ENCODE assay signal across 1 cellular context in the genomic region with DNA sequence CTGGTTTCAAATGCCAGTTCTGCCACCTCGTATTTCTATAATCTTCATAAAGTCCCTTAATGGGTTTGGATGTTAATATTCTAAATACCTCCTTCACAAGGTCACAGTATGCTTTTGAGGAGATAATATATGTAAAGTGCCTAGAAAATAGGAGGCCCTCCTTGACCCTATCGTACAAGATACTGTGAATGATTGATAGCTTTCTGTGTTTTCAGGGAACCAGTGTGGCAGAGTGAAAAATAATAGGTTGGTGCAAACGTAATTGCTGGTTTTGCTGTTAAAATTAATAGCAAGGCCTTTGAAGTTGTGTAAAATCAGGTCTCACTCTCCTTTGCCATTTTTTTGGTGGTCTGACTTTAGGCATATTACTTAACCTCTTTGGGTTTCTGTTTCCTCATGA.
A peak's percentile ranks its signal among the peaks of the same experiment; 100 is the strongest.
TF ChIP-seq lines count a peak whose summit lies in the region.

No MANE protein-coding gene starts in this region.

TF ChIP-seq in K562, 482 proteins besides CTCF, POLR2A, EP300 and RAD21 (continued from another document):
- TF ChIP-seq, protein P1, sequence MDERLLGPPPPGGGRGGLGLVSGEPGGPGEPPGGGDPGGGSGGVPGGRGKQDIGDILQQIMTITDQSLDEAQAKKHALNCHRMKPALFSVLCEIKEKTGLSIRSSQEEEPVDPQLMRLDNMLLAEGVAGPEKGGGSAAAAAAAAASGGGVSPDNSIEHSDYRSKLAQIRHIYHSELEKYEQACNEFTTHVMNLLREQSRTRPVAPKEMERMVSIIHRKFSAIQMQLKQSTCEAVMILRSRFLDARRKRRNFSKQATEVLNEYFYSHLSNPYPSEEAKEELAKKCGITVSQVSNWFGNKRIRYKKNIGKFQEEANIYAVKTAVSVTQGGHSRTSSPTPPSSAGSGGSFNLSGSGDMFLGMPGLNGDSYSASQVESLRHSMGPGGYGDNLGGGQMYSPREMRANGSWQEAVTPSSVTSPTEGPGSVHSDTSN (CRISPR knock-in tag; IDR thresholded peaks at IDR 0.05; ENCODE audit: low read depth), result no peak
- TF ChIP-seq, protein P1 (tag; conservative IDR thresholded peaks at IDR 0.05; ENCODE audit: low read depth), result 0 out of 2 replicates have a peak, but pooled peaks have one; percentile 10
- no peak for TF ChIP-seq POLR3G (IDR thresholded peaks at IDR 0.05; ENCODE audit: extremely low read depth, insufficient read length, insufficient replicate concordance)
- TF ChIP-seq, protein P2, sequence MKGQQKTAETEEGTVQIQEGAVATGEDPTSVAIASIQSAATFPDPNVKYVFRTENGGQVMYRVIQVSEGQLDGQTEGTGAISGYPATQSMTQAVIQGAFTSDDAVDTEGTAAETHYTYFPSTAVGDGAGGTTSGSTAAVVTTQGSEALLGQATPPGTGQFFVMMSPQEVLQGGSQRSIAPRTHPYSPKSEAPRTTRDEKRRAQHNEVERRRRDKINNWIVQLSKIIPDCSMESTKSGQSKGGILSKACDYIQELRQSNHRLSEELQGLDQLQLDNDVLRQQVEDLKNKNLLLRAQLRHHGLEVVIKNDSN (CRISPR knock-in tag; IDR thresholded peaks at IDR 0.05), result no peak
- no peak for TF ChIP-seq CBFB (CRISPR knock-in tag; IDR thresholded peaks at IDR 0.05)
- TF ChIP-seq MYC (IDR thresholded peaks at IDR 0.05; ENCODE audit: low read depth, low read length), result no peak
- no peak for TF ChIP-seq MYC (CRISPR knock-in tag; IDR thresholded peaks at IDR 0.05; ENCODE audit: borderline replicate concordance, low read depth)
- TF ChIP-seq SMARCC2 (IDR thresholded peaks at IDR 0.05; ENCODE audit: low read depth), result no peak
- peak; percentile 25 for TF ChIP-seq MEIS2 (IDR thresholded peaks at IDR 0.05; ENCODE audit: partially characterized antibody)
